ENCODE assay signal across 18 cellular contexts in genomic region chr7:111115966-111116365, GRCh38. TPM values are rescaled to one million over a fixed set of nuclear protein-coding genes. Genes with fewer than 3 reads are reported as not detected.
"Had no signal": no experiment of that assay in that cellular context is flagged by ENCODE, and none has a peak within 500 bp of the region (broad histone marks: within the 10 kb centered on the region; RNA-seq: fewer than 3 reads in every experiment).

No MANE protein-coding gene starts in this region.

- H3K36me3 ChIP-seq: colonic mucosa, esophagus squamous epithelium, stomach had no signal

- H3K27ac ChIP-seq: colonic mucosa, esophagus squamous epithelium, stomach had no signal

- DNase-seq: colonic mucosa; dermis blood vessel endothelial cell; esophagus squamous epithelium; foreskin fibroblast; kidney glomerular epithelial cell; mesendoderm; natural killer cell; right cardiac atrium; small intestine; stimulated activated CD4-positive, alpha-beta T cell treated with anti-CD3 and anti-CD28 coated beads, Interleukin-12 subunit alpha, Interleukin-12 subunit beta, amount 100 ng/mL, for 4 hours; stimulated activated naive CD4-positive, alpha-beta T cell; stomach; substantia nigra; trophoblast cell had no signal

- H3K36me3 Mint-ChIP-seq: natural killer cell had no signal

- H3K4me3 ChIP-seq: colonic mucosa, esophagus squamous epithelium, stomach had no signal

- H3K4me3 Mint-ChIP-seq: natural killer cell, neural crest cell had no signal

- H3K4me1 Mint-ChIP-seq: natural killer cell had no signal

- H3K27me3 ChIP-seq: colonic mucosa, esophagus squamous epithelium, stomach had no signal

- H3K4me1 ChIP-seq: colonic mucosa had no signal

- ATAC-seq: natural killer cell, right cardiac atrium had no signal

- H3K27me3 Mint-ChIP-seq: progenitor cell of endocrine pancreas had no signal

- H3K9me3 Mint-ChIP-seq: neural crest cell had no signal

- H3K9me3 ChIP-seq: colonic mucosa, esophagus squamous epithelium, stomach had no signal

- H3K27ac Mint-ChIP-seq: natural killer cell, progenitor cell of endocrine pancreas had no signal

- FAIRE-seq: small intestine had no signal

RNA-seq across cellular contexts. Expression of gene LRRN3, which starts 25.0 kb away (rescaled TPM):
- total RNA-seq: dermis blood vessel endothelial cell, epithelial cell of proximal tubule, lung microvascular endothelial cell had no signal
